9 cellular contexts compared by ENCODE assay signal in genomic region chr12:7091660-7092228, GRCh38. TPM values are rescaled to one million over a fixed set of nuclear protein-coding genes. Genes with fewer than 3 reads are reported as not detected.
A peak's percentile ranks its signal among the peaks of the same experiment; 100 is the strongest.
DNase-seq lines count a peak whose midpoint lies in the region; ATAC-seq and TF ChIP-seq lines count a peak whose summit lies in the region.
"Had no signal": no experiment of that assay in that cellular context is flagged by ENCODE, and none has a peak within 500 bp of the region (broad histone marks: within the 10 kb centered on the region; RNA-seq: fewer than 3 reads in every experiment).

No MANE protein-coding gene starts in this region.

- H3K4me1 Mint-ChIP-seq in activated CD4-positive, alpha-beta memory T cell treated with anti-CD3 and anti-CD28 coated beads, Interleukin-2, amount 10 ng/mL, durations not matched to agents 7 days and 5 days, result peaks cover 8% of the 10 kb centered on the region

- peaks cover 26% of the 10 kb centered on the region for H3K4me1 ChIP-seq in left ventricle myocardium inferior
- peaks cover 8 to 17% of the 10 kb centered on the region in 2 donors for H3K4me1 ChIP-seq in gastrocnemius medialis

- no peak overlapping the region for H3K27ac Mint-ChIP-seq in activated CD4-positive, alpha-beta memory T cell treated with anti-CD3 and anti-CD28 coated beads, Interleukin-2, amount 10 ng/mL, durations not matched to agents 7 days and 5 days

- H3K36me3 ChIP-seq in left ventricle myocardium inferior (peaks cover 17% of the 10 kb centered on the region), gastrocnemius medialis (no peaks in the 10 kb centered on the region)

- H3K9me3 ChIP-seq in left ventricle myocardium inferior (replicated peaks) (no peaks in the 10 kb centered on the region), gastrocnemius medialis (no peaks in the 10 kb centered on the region)

- DNase-seq in GM03348 (ENCODE audit: low spot score), result peak; percentile 60
- no peak for DNase-seq in activated CD4-positive, alpha-beta memory T cell treated with anti-CD3 and anti-CD28 coated beads, Interleukin-2, amount 10 ng/mL, durations not matched to agents 7 days and 5 days
- peak; percentile 67 for DNase-seq in left ventricle myocardium inferior
- DNase-seq in gastrocnemius medialis, result peak in 1 of 2 donors; percentile 36
- DNase-seq in SIG-M5 treated with dmso at 0.1 percent for 504 hours (lab: John Stamatoyannopoulos, UW; ENCODE audit: unreplicated experiment), result no peak
- no peak for DNase-seq in NCI-H69 (lab: John Stamatoyannopoulos, UW)
- DNase-seq in NCI-H2029 (lab: John Stamatoyannopoulos, UW), result no peak
- no peak for DNase-seq in medulla oblongata (ENCODE audit: extremely low spot score)

- TF ChIP-seq CTCF in left ventricle myocardium inferior (IDR thresholded peaks at IDR 0.05; ENCODE audit: borderline replicate concordance) (no peak), gastrocnemius medialis (IDR thresholded peaks at IDR 0.05 in 4 of 5, conservative IDR thresholded peaks at IDR 0.05 in 1 of 5) (no peak)

- peak overlapping the region; percentile 71 for H3K4me3 Mint-ChIP-seq in activated CD4-positive, alpha-beta memory T cell treated with anti-CD3 and anti-CD28 coated beads, Interleukin-2, amount 10 ng/mL, durations not matched to agents 7 days and 5 days

- CTCF ChIA-PET in activated CD4-positive, alpha-beta memory T cell treated with anti-CD3 and anti-CD28 coated beads, Interleukin-2, amount 10 ng/mL, durations not matched to agents 7 days and 5 days (lab: Charles Lee), result interaction anchor here (0.8 to 5.0 kb wide), 6 partner anchors 16 to 154 kb away, joined by 3 to 35 read pairs (median 3); partner anchors contain the start of genes C12orf57, C1RL and RNU7-1

- H3K27me3 ChIP-seq in left ventricle myocardium inferior (ENCODE audit: low read depth) (no peaks in the 10 kb centered on the region), gastrocnemius medialis (no peaks in the 10 kb centered on the region)

- intact Hi-C loops in left ventricle myocardium inferior (cut with micrococcal nuclease) (no loop called here), gastrocnemius medialis (cut with DNase I; ENCODE audit: low total_unique reads) (loop anchor here (1.0 to 5.0 kb wide), 3 partner anchors 31 to 169 kb away; partner anchors contain the start of genes C12orf57, C1S and RNU7-1)

- H3K4me3 ChIP-seq in left ventricle myocardium inferior (peak overlapping the region; percentile 66), gastrocnemius medialis (peak overlapping the region; percentile 48 to 78 (median 59))

- peaks cover 6% of the 10 kb centered on the region for H3K27me3 Mint-ChIP-seq in activated CD4-positive, alpha-beta memory T cell treated with anti-CD3 and anti-CD28 coated beads, Interleukin-2, amount 10 ng/mL, durations not matched to agents 7 days and 5 days

- no peaks in the 10 kb centered on the region for H3K36me3 Mint-ChIP-seq in activated CD4-positive, alpha-beta memory T cell treated with anti-CD3 and anti-CD28 coated beads, Interleukin-2, amount 10 ng/mL, durations not matched to agents 7 days and 5 days (ENCODE audit: low read depth)

- peak; percentile 15 to 20 for ATAC-seq in gastrocnemius medialis

- peak overlapping the region; percentile 74 for H3K27ac ChIP-seq in left ventricle myocardium inferior (replicated peaks)
- peak overlapping the region; percentile 68 to 80 (median 70) for H3K27ac ChIP-seq in gastrocnemius medialis

- in situ Hi-C loops in gastrocnemius medialis (cut with MboI; ENCODE audit: low sequenced_read_pairs in 4 of 4), result loop anchor here in 1 of 4 donors (5.0 kb wide), 1 partner anchor 34 kb away; no protein-coding TSS in a partner anchor

- POLR2A ChIA-PET in activated CD4-positive, alpha-beta memory T cell treated with anti-CD3 and anti-CD28 coated beads, Interleukin-2, amount 10 ng/mL, durations not matched to agents 7 days and 5 days (lab: Charles Lee), result interaction anchor here (1.0 to 4.5 kb wide), 4 partner anchors 17 to 148 kb away, joined by 3 to 26 read pairs (median 12); partner anchors contain the start of genes C12orf57, C1RL and RNU7-1

- TF ChIP-seq POLR2A in gastrocnemius medialis (IDR thresholded peaks at IDR 0.05), result no peak

- H3K9me3 Mint-ChIP-seq in activated CD4-positive, alpha-beta memory T cell treated with anti-CD3 and anti-CD28 coated beads, Interleukin-2, amount 10 ng/mL, durations not matched to agents 7 days and 5 days, result no peaks in the 10 kb centered on the region

RNA-seq across cellular contexts. Expression of gene C1R, which starts 0.5 kb away (rescaled TPM):
- 1 to 10 TPM; 2.7 to 3.8 TPM for total RNA-seq in activated CD4-positive, alpha-beta memory T cell treated with anti-CD3 and anti-CD28 coated beads, Interleukin-2, amount 10 ng/mL, durations not matched to agents 7 days and 5 days
- total RNA-seq in left ventricle myocardium inferior (143 TPM), gastrocnemius medialis (10 to 100 TPM; 47.5 to 97.8 (median 74.9) TPM)

RNA-seq across cellular contexts. Expression of gene C1RL, which starts 17.3 kb away (rescaled TPM):
- 10 to 100 TPM; 26.5 to 28.8 TPM for total RNA-seq in activated CD4-positive, alpha-beta memory T cell treated with anti-CD3 and anti-CD28 coated beads, Interleukin-2, amount 10 ng/mL, durations not matched to agents 7 days and 5 days
- 8.1 TPM for total RNA-seq in left ventricle myocardium inferior
- total RNA-seq in gastrocnemius medialis, result 10 to 100 TPM; 15.0 to 18.7 (median 16.7) TPM

RNA-seq across cellular contexts. Expression of gene C1S, which starts 31.2 kb away (rescaled TPM):
- total RNA-seq in activated CD4-positive, alpha-beta memory T cell treated with anti-CD3 and anti-CD28 coated beads, Interleukin-2, amount 10 ng/mL, durations not matched to agents 7 days and 5 days, result 1 to 10 TPM; 1.7 TPM
- 108 TPM for total RNA-seq in left ventricle myocardium inferior
- 10 to 100 TPM; 58.1 to 90.8 (median 85.9) TPM for total RNA-seq in gastrocnemius medialis

RNA-seq across cellular contexts. Expression of gene RBP5, which starts 36.9 kb away (rescaled TPM):
- 1 to 10 TPM in 1 of 2 experiments, under 1 TPM in 1; 0.86 to 1.8 TPM for total RNA-seq in activated CD4-positive, alpha-beta memory T cell treated with anti-CD3 and anti-CD28 coated beads, Interleukin-2, amount 10 ng/mL, durations not matched to agents 7 days and 5 days
- total RNA-seq in left ventricle myocardium inferior, result 0.47 TPM
- not detected for total RNA-seq in gastrocnemius medialis
- total RNA-seq: SK-MEL-5 had no signal

RNA-seq across cellular contexts. Expression of gene CLSTN3, which starts 38.4 kb away (rescaled TPM):
- total RNA-seq in activated CD4-positive, alpha-beta memory T cell treated with anti-CD3 and anti-CD28 coated beads, Interleukin-2, amount 10 ng/mL, durations not matched to agents 7 days and 5 days, result 100 to 1,000 TPM; 148 to 152 TPM
- total RNA-seq in left ventricle myocardium inferior (4.6 TPM), gastrocnemius medialis (1 to 10 TPM; 1.2 to 3.5 (median 2.4) TPM)

Comparison
In these comparisons a context has a peak if more than half of its experiments do, and no peak if none do; other contexts are left out.
1. DNase-seq: peak in GM03348 (single experiment) and left ventricle myocardium inferior (single experiment); none in activated CD4-positive, alpha-beta memory T cell treated with anti-CD3 and anti-CD28 coated beads, Interleukin-2, amount 10 ng/mL, durations not matched to agents 7 days and 5 days (single experiment), SIG-M5 treated with dmso at 0.1 percent for 504 hours (single experiment), NCI-H69 (single experiment), NCI-H2029 (single experiment) and medulla oblongata (single experiment).
2. RNA of gene C1R, which starts 0.5 kb away (total RNA-seq): 143 TPM in left ventricle myocardium inferior (single experiment) and 47.5 to 97.8 TPM in gastrocnemius medialis; 2.7 to 3.8 TPM in activated CD4-positive, alpha-beta memory T cell treated with anti-CD3 and anti-CD28 coated beads, Interleukin-2, amount 10 ng/mL, durations not matched to agents 7 days and 5 days; every median in the first group is over 10 times any median in the second.
3. RNA of gene C1S, which starts 31.2 kb away (total RNA-seq): 108 TPM in left ventricle myocardium inferior (single experiment) and 58.1 to 90.8 TPM in gastrocnemius medialis; 1.7 TPM in activated CD4-positive, alpha-beta memory T cell treated with anti-CD3 and anti-CD28 coated beads, Interleukin-2, amount 10 ng/mL, durations not matched to agents 7 days and 5 days; every median in the first group is over 10 times any median in the second.